In genomic region chr10:124294811-124295770, GRCh38 we compare ENCODE assay signal across 27 cellular contexts.
DNase-seq lines count a peak whose midpoint lies in the region; ATAC-seq and TF ChIP-seq lines count a peak whose summit lies in the region.
"Had no signal": no experiment of that assay in that cellular context is flagged by ENCODE, and none has a peak within 500 bp of the region (broad histone marks: within the 10 kb centered on the region; RNA-seq: fewer than 3 reads in every experiment).

No MANE protein-coding gene starts in this region.

- no peak overlapping the region for H3K27ac Mint-ChIP-seq in CD8-positive, alpha-beta memory T cell
- H3K27ac Mint-ChIP-seq: activated naive CD8-positive, alpha-beta T cell treated with anti-CD3 and anti-CD28 coated beads, Interleukin-2, amount 10 ng/mL, durations not matched to agents 7 days and 5 days; CD4-positive, CD25-positive, alpha-beta regulatory T cell; dendritic cell treated with granulocyte-macrophage colony-stimulating factor and Interleukin-4, amounts not matched to agents 40 ng/mL and 50 ng/mL, for 4 days; progenitor cell of endocrine pancreas had no signal

- H3K27me3 ChIP-seq in right cardiac atrium (ENCODE audit: control insufficient read depth, insufficient read depth) (no peaks in the 10 kb centered on the region), RWPE2 (ENCODE audit: insufficient read depth, poor library complexity, severe bottlenecking) (no peaks in the 10 kb centered on the region), WERI-Rb-1 (ENCODE audit: insufficient read depth, low read depth, severe bottlenecking) (peaks cover 18% of the 10 kb centered on the region)
- H3K27me3 ChIP-seq in CD8-positive, alpha-beta memory T cell (ENCODE audit: insufficient read depth, low read length, poor library complexity, severe bottlenecking): no peaks in the 10 kb centered on the region
- H3K27me3 ChIP-seq: body of pancreas, hepatocyte, MG63, SJCRH30, uterus had no signal

- H3K9me3 ChIP-seq in right cardiac atrium (ENCODE audit: control insufficient read depth, low read length) (no peaks in the 10 kb centered on the region), RWPE2 (ENCODE audit: severe bottlenecking) (no peaks in the 10 kb centered on the region), WERI-Rb-1 (ENCODE audit: severe bottlenecking) (peaks cover 4% of the 10 kb centered on the region)
- H3K9me3 ChIP-seq in CD8-positive, alpha-beta memory T cell (ENCODE audit: low read length): no peaks in the 10 kb centered on the region
- H3K9me3 ChIP-seq: SJCRH30, uterus had no signal

- H3K4me3 ChIP-seq in right cardiac atrium (ENCODE audit: low read length) (no peak overlapping the region), RWPE2 (ENCODE audit: severe bottlenecking) (no peak overlapping the region), WERI-Rb-1 (ENCODE audit: low read depth, low read length) (no peak overlapping the region)
- H3K4me3 ChIP-seq in CD8-positive, alpha-beta memory T cell (ENCODE audit: low read length): no peak overlapping the region
- H3K4me3 ChIP-seq: body of pancreas, hepatocyte, MG63, SJCRH30, uterus had no signal

- DNase-seq in Right ventricle myocardium inferior (ENCODE audit: missing footprints) (peak; percentile 58), right cardiac atrium (no peak), RWPE2 (ENCODE audit: low spot score) (no peak), left lobe of liver (ENCODE audit: low spot score) (peak; percentile 42), WERI-Rb-1 (no peak), iPS-NIHi11 (ENCODE audit: low spot score) (no peak), NCI-H524 (lab: John Stamatoyannopoulos, UW) (no peak)
- DNase-seq in CD8-positive, alpha-beta memory T cell: no peak
- DNase-seq: activated naive CD8-positive, alpha-beta T cell treated with anti-CD3 and anti-CD28 coated beads, Interleukin-2, amount 10 ng/mL, durations not matched to agents 7 days and 5 days; body of pancreas; CD4-positive, CD25-positive, alpha-beta regulatory T cell; foreskin fibroblast; IMR-90; kidney glomerular epithelial cell; mesendoderm; naive thymus-derived CD8-positive, alpha-beta T cell; NCI-H187; small intestine; stimulated activated CD4-positive, alpha-beta T cell treated with anti-CD3 and anti-CD28 coated beads, Interleukin-2, amount 100 ng/mL, for 48 hours; T-helper 2 cell; uterus had no signal

- CTCF ChIA-PET in CD8-positive, alpha-beta memory T cell (lab: Charles Lee): interaction anchor here (1.3 kb wide), 1 partner anchor 94 kb away, joined by 3 read pairs; no protein-coding TSS in a partner anchor

- POLR2A ChIA-PET in CD8-positive, alpha-beta memory T cell (lab: Charles Lee): no interaction called here

- H3K4me1 ChIP-seq in right cardiac atrium (ENCODE audit: control insufficient read depth, insufficient read depth, low read length) (no peaks in the 10 kb centered on the region), RWPE2 (ENCODE audit: insufficient read depth, poor library complexity, severe bottlenecking) (peaks cover 11% of the 10 kb centered on the region)
- no peaks in the 10 kb centered on the region for H3K4me1 ChIP-seq in CD8-positive, alpha-beta memory T cell (ENCODE audit: insufficient read depth, low read length)
- H3K4me1 ChIP-seq: body of pancreas, uterus had no signal

- intact Hi-C loops in Right ventricle myocardium inferior (cut with DNase I): no loop called here
- intact Hi-C loops in right cardiac atrium (cut with DNase I): no loop called here

- no peak overlapping the region for H3K4me3 Mint-ChIP-seq in CD8-positive, alpha-beta memory T cell
- H3K4me3 Mint-ChIP-seq: activated naive CD8-positive, alpha-beta T cell treated with anti-CD3 and anti-CD28 coated beads, Interleukin-2, amount 10 ng/mL, durations not matched to agents 7 days and 5 days; CD4-positive, CD25-positive, alpha-beta regulatory T cell; dendritic cell treated with granulocyte-macrophage colony-stimulating factor and Interleukin-4, amounts not matched to agents 40 ng/mL and 50 ng/mL, for 4 days; naive thymus-derived CD8-positive, alpha-beta T cell had no signal

- H3K27ac ChIP-seq in right cardiac atrium (ENCODE audit: low read length) (no peak overlapping the region), RWPE2 (ENCODE audit: poor library complexity, severe bottlenecking) (no peak overlapping the region), WERI-Rb-1 (no peak overlapping the region)
- H3K27ac ChIP-seq in CD8-positive, alpha-beta memory T cell (ENCODE audit: low read depth, low read length): no peak overlapping the region
- H3K27ac ChIP-seq: body of pancreas, hepatocyte, HL-60, SJCRH30, uterus had no signal

- TF ChIP-seq CTCF in RWPE2 (IDR thresholded peaks at IDR 0.05; ENCODE audit: poor library complexity, severe bottlenecking) (no peak), WERI-Rb-1 (IDR thresholded peaks at IDR 0.05; ENCODE audit: low read depth, low read length) (no peak)

- H3K9me3 Mint-ChIP-seq in CD8-positive, alpha-beta memory T cell: no peaks in the 10 kb centered on the region
- H3K9me3 Mint-ChIP-seq: activated naive CD8-positive, alpha-beta T cell treated with anti-CD3 and anti-CD28 coated beads, Interleukin-2, amount 10 ng/mL, durations not matched to agents 7 days and 5 days had no signal

- peaks cover 0 to 2% (median 0%) of the 10 kb centered on the region in 3 donors for H3K4me1 Mint-ChIP-seq in CD8-positive, alpha-beta memory T cell

- WGBS in right cardiac atrium: 90% methylated on average over 22 of the region's 22 CpGs

- H3K36me3 Mint-ChIP-seq in CD8-positive, alpha-beta memory T cell: no peaks in the 10 kb centered on the region
- H3K36me3 Mint-ChIP-seq: activated naive CD8-positive, alpha-beta T cell treated with anti-CD3 and anti-CD28 coated beads, Interleukin-2, amount 10 ng/mL, durations not matched to agents 7 days and 5 days; CD4-positive, CD25-positive, alpha-beta regulatory T cell had no signal

- no peaks in the 10 kb centered on the region for H3K36me3 ChIP-seq in RWPE2 (ENCODE audit: low read depth)
- H3K36me3 ChIP-seq in CD8-positive, alpha-beta memory T cell (ENCODE audit: insufficient read depth, low read length): no peaks in the 10 kb centered on the region
- no peaks in the 10 kb centered on the region for H3K36me3 ChIP-seq in WERI-Rb-1
- H3K36me3 ChIP-seq: MG63, SJCRH30, uterus had no signal

- ATAC-seq in Right ventricle myocardium inferior (no peak), right cardiac atrium (no peak), RWPE2 (ENCODE audit: low read depth) (peak; percentile 20; the same call in 1 of the 3 replicates), left lobe of liver (no peak)
- ATAC-seq: body of pancreas; naive thymus-derived CD8-positive, alpha-beta T cell had no signal

- H3K27me3 Mint-ChIP-seq in CD8-positive, alpha-beta memory T cell: no peaks in the 10 kb centered on the region
- H3K27me3 Mint-ChIP-seq: CD4-positive, CD25-positive, alpha-beta regulatory T cell; dendritic cell treated with granulocyte-macrophage colony-stimulating factor and Interleukin-4, amounts not matched to agents 40 ng/mL and 50 ng/mL, for 4 days had no signal

Comparison
In these comparisons a context has a peak if more than half of its experiments do, and no peak if none do; other contexts are left out.
1. DNase-seq: peak in Right ventricle myocardium inferior (single experiment) and left lobe of liver (single experiment); none in right cardiac atrium (0 of 3), RWPE2 (single experiment), CD8-positive, alpha-beta memory T cell (0 of 5), WERI-Rb-1 (single experiment), iPS-NIHi11 (single experiment) and NCI-H524 (0 of 2).